1 cellular context compared by ENCODE assay signal in the genomic region with DNA sequence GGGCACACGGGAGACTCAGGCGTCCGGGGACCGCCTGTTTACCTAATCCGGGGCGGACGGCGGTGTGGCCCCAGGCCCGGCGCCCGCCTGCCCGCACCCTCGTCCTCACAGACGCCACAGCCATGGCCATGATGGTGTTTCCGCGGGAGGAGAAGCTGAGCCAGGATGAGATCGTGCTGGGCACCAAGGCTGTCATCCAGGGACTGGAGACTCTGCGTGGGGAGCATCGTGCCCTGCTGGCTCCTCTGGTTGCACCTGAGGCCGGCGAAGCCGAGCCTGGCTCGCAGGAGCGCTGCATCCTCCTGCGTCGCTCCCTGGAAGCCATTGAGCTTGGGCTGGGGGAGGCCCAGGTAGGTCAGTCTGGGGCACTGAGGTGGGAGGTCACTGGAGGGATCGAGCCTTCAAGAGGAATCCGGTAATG.
A peak's percentile ranks its signal among the peaks of the same experiment; 100 is the strongest.
TF ChIP-seq lines count a peak whose summit lies in the region.

No MANE protein-coding gene starts in this region.

TF ChIP-seq in GM12878, 131 proteins besides CTCF, POLR2A, EP300 and RAD21 (continues in another document):
- no peak for TF ChIP-seq SIX5 (IDR thresholded peaks at IDR 0.05; ENCODE audit: low read depth, low read length, severe bottlenecking)
- TF ChIP-seq EGR1 (IDR thresholded peaks at IDR 0.05; ENCODE audit: borderline replicate concordance in 1 of 2, low read depth in 2 of 2, low read length in 2 of 2): no peak
- TF ChIP-seq, protein P1, sequence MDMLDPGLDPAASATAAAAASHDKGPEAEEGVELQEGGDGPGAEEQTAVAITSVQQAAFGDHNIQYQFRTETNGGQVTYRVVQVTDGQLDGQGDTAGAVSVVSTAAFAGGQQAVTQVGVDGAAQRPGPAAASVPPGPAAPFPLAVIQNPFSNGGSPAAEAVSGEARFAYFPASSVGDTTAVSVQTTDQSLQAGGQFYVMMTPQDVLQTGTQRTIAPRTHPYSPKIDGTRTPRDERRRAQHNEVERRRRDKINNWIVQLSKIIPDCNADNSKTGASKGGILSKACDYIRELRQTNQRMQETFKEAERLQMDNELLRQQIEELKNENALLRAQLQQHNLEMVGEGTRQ (IDR thresholded peaks at IDR 0.05; ENCODE audit: borderline replicate concordance, low read depth, low read length): no peak
- TF ChIP-seq, protein P2, sequence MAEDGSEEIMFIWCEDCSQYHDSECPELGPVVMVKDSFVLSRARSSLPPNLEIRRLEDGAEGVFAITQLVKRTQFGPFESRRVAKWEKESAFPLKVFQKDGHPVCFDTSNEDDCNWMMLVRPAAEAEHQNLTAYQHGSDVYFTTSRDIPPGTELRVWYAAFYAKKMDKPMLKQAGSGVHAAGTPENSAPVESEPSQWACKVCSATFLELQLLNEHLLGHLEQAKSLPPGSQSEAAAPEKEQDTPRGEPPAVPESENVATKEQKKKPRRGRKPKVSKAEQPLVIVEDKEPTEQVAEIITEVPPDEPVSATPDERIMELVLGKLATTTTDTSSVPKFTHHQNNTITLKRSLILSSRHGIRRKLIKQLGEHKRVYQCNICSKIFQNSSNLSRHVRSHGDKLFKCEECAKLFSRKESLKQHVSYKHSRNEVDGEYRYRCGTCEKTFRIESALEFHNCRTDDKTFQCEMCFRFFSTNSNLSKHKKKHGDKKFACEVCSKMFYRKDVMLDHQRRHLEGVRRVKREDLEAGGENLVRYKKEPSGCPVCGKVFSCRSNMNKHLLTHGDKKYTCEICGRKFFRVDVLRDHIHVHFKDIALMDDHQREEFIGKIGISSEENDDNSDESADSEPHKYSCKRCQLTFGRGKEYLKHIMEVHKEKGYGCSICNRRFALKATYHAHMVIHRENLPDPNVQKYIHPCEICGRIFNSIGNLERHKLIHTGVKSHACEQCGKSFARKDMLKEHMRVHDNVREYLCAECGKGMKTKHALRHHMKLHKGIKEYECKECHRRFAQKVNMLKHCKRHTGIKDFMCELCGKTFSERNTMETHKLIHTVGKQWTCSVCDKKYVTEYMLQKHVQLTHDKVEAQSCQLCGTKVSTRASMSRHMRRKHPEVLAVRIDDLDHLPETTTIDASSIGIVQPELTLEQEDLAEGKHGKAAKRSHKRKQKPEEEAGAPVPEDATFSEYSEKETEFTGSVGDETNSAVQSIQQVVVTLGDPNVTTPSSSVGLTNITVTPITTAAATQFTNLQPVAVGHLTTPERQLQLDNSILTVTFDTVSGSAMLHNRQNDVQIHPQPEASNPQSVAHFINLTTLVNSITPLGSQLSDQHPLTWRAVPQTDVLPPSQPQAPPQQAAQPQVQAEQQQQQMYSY (CRISPR knock-in tag; IDR thresholded peaks at IDR 0.05): no peak
- TF ChIP-seq CHD2 (IDR thresholded peaks at IDR 0.05; ENCODE audit: borderline replicate concordance, low read depth, low read length): no peak
- TF ChIP-seq CBX5 (IDR thresholded peaks at IDR 0.05; ENCODE audit: low read depth): no peak
- TF ChIP-seq KAT2A (conservative IDR thresholded peaks at IDR 0.05; ENCODE audit: control insufficient read depth, low read depth, low read length): no peak
- TF ChIP-seq SMAD1 (IDR thresholded peaks at IDR 0.05; ENCODE audit: low read depth, partially characterized antibody): no peak
- no peak for TF ChIP-seq NFYA (IDR thresholded peaks at IDR 0.05; ENCODE audit: borderline replicate concordance, low read depth, low read length)
- no peak for TF ChIP-seq KDM1A (IDR thresholded peaks at IDR 0.05; ENCODE audit: borderline replicate concordance)
- no peak for TF ChIP-seq ZNF622 (IDR thresholded peaks at IDR 0.05)
- no peak for TF ChIP-seq ASH2L (IDR thresholded peaks at IDR 0.05; ENCODE audit: borderline replicate concordance, low read depth)
- no peak for TF ChIP-seq RB1 (IDR thresholded peaks at IDR 0.05; ENCODE audit: borderline replicate concordance)
- no peak for TF ChIP-seq CBFB (IDR thresholded peaks at IDR 0.05; ENCODE audit: low read depth)
- no peak for TF ChIP-seq MYC (IDR thresholded peaks at IDR 0.05; ENCODE audit: insufficient read depth, insufficient read length, insufficient replicate concordance, low read length, severe bottlenecking)
- TF ChIP-seq POLR2AphosphoS5 (IDR thresholded peaks at IDR 0.05; ENCODE audit: low read length): no peak
- TF ChIP-seq, protein P3, sequence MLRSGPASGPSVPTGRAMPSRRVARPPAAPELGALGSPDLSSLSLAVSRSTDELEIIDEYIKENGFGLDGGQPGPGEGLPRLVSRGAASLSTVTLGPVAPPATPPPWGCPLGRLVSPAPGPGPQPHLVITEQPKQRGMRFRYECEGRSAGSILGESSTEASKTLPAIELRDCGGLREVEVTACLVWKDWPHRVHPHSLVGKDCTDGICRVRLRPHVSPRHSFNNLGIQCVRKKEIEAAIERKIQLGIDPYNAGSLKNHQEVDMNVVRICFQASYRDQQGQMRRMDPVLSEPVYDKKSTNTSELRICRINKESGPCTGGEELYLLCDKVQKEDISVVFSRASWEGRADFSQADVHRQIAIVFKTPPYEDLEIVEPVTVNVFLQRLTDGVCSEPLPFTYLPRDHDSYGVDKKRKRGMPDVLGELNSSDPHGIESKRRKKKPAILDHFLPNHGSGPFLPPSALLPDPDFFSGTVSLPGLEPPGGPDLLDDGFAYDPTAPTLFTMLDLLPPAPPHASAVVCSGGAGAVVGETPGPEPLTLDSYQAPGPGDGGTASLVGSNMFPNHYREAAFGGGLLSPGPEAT (IDR thresholded peaks at IDR 0.05; ENCODE audit: low read depth): no peak
- TF ChIP-seq MYB (IDR thresholded peaks at IDR 0.05; ENCODE audit: borderline replicate concordance, low read depth, low read length): no peak
- TF ChIP-seq HDGF (IDR thresholded peaks at IDR 0.05): no peak
- TF ChIP-seq, protein P4, sequence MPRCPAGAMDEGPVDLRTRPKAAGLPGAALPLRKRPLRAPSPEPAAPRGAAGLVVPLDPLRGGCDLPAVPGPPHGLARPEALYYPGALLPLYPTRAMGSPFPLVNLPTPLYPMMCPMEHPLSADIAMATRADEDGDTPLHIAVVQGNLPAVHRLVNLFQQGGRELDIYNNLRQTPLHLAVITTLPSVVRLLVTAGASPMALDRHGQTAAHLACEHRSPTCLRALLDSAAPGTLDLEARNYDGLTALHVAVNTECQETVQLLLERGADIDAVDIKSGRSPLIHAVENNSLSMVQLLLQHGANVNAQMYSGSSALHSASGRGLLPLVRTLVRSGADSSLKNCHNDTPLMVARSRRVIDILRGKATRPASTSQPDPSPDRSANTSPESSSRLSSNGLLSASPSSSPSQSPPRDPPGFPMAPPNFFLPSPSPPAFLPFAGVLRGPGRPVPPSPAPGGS (IDR thresholded peaks at IDR 0.05; ENCODE audit: borderline replicate concordance, insufficient read depth, low read depth, low read length, poor library complexity, severe bottlenecking): no peak
- TF ChIP-seq IKZF2 (IDR thresholded peaks at IDR 0.05): 0 out of 4 replicates have a peak, but pooled peaks of 1 of the 2 experiments have one; percentile 8
- TF ChIP-seq, protein P5, sequence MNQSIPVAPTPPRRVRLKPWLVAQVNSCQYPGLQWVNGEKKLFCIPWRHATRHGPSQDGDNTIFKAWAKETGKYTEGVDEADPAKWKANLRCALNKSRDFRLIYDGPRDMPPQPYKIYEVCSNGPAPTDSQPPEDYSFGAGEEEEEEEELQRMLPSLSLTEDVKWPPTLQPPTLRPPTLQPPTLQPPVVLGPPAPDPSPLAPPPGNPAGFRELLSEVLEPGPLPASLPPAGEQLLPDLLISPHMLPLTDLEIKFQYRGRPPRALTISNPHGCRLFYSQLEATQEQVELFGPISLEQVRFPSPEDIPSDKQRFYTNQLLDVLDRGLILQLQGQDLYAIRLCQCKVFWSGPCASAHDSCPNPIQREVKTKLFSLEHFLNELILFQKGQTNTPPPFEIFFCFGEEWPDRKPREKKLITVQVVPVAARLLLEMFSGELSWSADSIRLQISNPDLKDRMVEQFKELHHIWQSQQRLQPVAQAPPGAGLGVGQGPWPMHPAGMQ (IDR thresholded peaks at IDR 0.05; ENCODE audit: borderline replicate concordance): no peak
- no peak for TF ChIP-seq TARDBP (IDR thresholded peaks at IDR 0.05; ENCODE audit: borderline replicate concordance)
- no peak for TF ChIP-seq MTA3 (IDR thresholded peaks at IDR 0.05; ENCODE audit: borderline replicate concordance, low read length)
- TF ChIP-seq, protein P6, sequence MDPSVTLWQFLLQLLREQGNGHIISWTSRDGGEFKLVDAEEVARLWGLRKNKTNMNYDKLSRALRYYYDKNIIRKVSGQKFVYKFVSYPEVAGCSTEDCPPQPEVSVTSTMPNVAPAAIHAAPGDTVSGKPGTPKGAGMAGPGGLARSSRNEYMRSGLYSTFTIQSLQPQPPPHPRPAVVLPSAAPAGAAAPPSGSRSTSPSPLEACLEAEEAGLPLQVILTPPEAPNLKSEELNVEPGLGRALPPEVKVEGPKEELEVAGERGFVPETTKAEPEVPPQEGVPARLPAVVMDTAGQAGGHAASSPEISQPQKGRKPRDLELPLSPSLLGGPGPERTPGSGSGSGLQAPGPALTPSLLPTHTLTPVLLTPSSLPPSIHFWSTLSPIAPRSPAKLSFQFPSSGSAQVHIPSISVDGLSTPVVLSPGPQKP (IDR thresholded peaks at IDR 0.05; ENCODE audit: low read depth, low read length): no peak
- 0 out of 2 replicates have a peak, but pooled peaks have one; percentile 3 for TF ChIP-seq IKZF1 (conservative IDR thresholded peaks at IDR 0.05)
- TF ChIP-seq, protein P7, sequence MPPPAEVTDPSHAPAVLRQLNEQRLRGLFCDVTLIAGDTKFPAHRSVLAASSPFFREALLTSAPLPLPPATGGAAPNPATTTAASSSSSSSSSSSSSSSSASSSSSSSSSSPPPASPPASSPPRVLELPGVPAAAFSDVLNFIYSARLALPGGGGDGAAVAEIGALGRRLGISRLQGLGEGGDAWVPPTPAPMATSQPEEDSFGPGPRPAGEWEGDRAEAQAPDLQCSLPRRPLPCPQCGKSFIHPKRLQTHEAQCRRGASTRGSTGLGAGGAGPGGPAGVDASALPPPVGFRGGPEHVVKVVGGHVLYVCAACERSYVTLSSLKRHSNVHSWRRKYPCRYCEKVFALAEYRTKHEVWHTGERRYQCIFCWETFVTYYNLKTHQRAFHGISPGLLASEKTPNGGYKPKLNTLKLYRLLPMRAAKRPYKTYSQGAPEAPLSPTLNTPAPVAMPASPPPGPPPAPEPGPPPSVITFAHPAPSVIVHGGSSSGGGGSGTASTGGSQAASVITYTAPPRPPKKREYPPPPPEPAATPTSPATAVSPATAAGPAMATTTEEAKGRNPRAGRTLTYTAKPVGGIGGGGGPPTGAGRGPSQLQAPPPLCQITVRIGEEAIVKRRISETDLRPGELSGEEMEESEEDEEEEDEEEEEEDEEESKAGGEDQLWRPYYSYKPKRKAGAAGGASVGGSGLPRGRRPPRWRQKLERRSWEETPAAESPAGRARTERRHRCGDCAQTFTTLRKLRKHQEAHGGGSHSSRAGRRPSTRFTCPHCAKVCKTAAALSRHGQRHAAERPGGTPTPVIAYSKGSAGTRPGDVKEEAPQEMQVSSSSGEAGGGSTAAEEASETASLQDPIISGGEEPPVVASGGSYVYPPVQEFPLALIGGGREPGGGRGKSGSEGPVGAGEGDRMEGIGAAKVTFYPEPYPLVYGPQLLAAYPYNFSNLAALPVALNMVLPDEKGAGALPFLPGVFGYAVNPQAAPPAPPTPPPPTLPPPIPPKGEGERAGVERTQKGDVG (CRISPR knock-in tag; IDR thresholded peaks at IDR 0.05): no peak
- TF ChIP-seq, protein P8, sequence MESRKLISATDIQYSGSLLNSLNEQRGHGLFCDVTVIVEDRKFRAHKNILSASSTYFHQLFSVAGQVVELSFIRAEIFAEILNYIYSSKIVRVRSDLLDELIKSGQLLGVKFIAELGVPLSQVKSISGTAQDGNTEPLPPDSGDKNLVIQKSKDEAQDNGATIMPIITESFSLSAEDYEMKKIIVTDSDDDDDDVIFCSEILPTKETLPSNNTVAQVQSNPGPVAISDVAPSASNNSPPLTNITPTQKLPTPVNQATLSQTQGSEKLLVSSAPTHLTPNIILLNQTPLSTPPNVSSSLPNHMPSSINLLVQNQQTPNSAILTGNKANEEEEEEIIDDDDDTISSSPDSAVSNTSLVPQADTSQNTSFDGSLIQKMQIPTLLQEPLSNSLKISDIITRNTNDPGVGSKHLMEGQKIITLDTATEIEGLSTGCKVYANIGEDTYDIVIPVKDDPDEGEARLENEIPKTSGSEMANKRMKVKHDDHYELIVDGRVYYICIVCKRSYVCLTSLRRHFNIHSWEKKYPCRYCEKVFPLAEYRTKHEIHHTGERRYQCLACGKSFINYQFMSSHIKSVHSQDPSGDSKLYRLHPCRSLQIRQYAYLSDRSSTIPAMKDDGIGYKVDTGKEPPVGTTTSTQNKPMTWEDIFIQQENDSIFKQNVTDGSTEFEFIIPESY (IDR thresholded peaks at IDR 0.05): no peak
- no peak for TF ChIP-seq RBBP5 (conservative IDR thresholded peaks at IDR 0.05)
- TF ChIP-seq LARP7 (IDR thresholded peaks at IDR 0.05): peak; percentile 72; the same call in 1 of the 2 replicates
- TF ChIP-seq SMARCA5 (IDR thresholded peaks at IDR 0.05): no peak
- no peak for TF ChIP-seq MEF2B (IDR thresholded peaks at IDR 0.05; ENCODE audit: partially characterized antibody, poor library complexity, severe bottlenecking)
- no peak for TF ChIP-seq CREM (IDR thresholded peaks at IDR 0.05; ENCODE audit: low read depth)
- TF ChIP-seq, protein P9, sequence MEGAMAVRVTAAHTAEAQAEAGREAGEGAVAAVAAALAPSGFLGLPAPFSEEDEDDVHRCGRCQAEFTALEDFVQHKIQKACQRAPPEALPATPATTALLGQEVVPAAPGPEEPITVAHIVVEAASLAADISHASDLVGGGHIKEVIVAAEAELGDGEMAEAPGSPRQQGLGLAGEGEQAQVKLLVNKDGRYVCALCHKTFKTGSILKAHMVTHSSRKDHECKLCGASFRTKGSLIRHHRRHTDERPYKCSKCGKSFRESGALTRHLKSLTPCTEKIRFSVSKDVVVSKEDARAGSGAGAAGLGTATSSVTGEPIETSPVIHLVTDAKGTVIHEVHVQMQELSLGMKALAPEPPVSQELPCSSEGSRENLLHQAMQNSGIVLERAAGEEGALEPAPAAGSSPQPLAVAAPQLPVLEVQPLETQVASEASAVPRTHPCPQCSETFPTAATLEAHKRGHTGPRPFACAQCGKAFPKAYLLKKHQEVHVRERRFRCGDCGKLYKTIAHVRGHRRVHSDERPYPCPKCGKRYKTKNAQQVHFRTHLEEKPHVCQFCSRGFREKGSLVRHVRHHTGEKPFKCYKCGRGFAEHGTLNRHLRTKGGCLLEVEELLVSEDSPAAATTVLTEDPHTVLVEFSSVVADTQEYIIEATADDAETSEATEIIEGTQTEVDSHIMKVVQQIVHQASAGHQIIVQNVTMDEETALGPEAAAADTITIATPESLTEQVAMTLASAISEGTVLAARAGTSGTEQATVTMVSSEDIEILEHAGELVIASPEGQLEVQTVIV (IDR thresholded peaks at IDR 0.05; ENCODE audit: borderline replicate concordance, partially characterized antibody): no peak
- TF ChIP-seq NR2C1 (IDR thresholded peaks at IDR 0.05): no peak
- no peak for TF ChIP-seq CREB1 (IDR thresholded peaks at IDR 0.05; ENCODE audit: low read depth)
- no peak for TF ChIP-seq SUPT20H (IDR thresholded peaks at IDR 0.05; ENCODE audit: borderline replicate concordance, control insufficient read depth, low read depth, low read length)
- no peak for TF ChIP-seq NFIC (IDR thresholded peaks at IDR 0.05; ENCODE audit: low read depth, low read length)
- 0 out of 2 replicates have a peak, but pooled peaks have one; percentile 61 for TF ChIP-seq BACH1 (IDR thresholded peaks at IDR 0.05; ENCODE audit: borderline replicate concordance)
- TF ChIP-seq ZNF274 (IDR thresholded peaks at IDR 0.05; ENCODE audit: insufficient read depth, insufficient read length): no peak
